Comparison of ENCODE assay signal across 1 cellular context in genomic region chr12:46430340-46430948, GRCh38.
TF ChIP-seq lines count a peak whose summit lies in the region.

No MANE protein-coding gene starts in this region.

TF ChIP-seq in GM12878, 131 proteins besides CTCF, POLR2A, EP300 and RAD21 (continued from another document and continues in another):
- TF ChIP-seq CUX1 (IDR thresholded peaks at IDR 0.05; ENCODE audit: insufficient replicate concordance, low read depth, low read length) (peak; percentile 47), BCL11A (IDR thresholded peaks at IDR 0.05; ENCODE audit: low read depth, low read length) (no peak), HDAC6 (IDR thresholded peaks at IDR 0.05; ENCODE audit: unreplicated experiment) (no peak), MXI1 (IDR thresholded peaks at IDR 0.05; ENCODE audit: low read depth, low read length) (no peak), CHD2 (IDR thresholded peaks at IDR 0.05; ENCODE audit: borderline replicate concordance, low read depth, low read length) (no peak), E2F8 (IDR thresholded peaks at IDR 0.05; ENCODE audit: low read depth, partially characterized antibody) (no peak), RUNX3 (IDR thresholded peaks at IDR 0.05; ENCODE audit: low read length) (peak; percentile 47; the same call in 1 of the 2 replicates), NR2C1 (IDR thresholded peaks at IDR 0.05) (no peak), RELA (IDR thresholded peaks at IDR 0.05; ENCODE audit: borderline replicate concordance, partially characterized antibody) (no peak), TBL1XR1 (IDR thresholded peaks at IDR 0.05; ENCODE audit: low read depth, low read length) (no peak), SMARCA5 (IDR thresholded peaks at IDR 0.05) (no peak), ZNF207 (IDR thresholded peaks at IDR 0.05; ENCODE audit: borderline replicate concordance) (no peak), ATF7 (IDR thresholded peaks at IDR 0.05; ENCODE audit: low read depth) (peak; percentile 81), CBX5 (IDR thresholded peaks at IDR 0.05; ENCODE audit: low read depth) (no peak), NKRF (conservative IDR thresholded peaks at IDR 0.05) (no peak), EGR1 (IDR thresholded peaks at IDR 0.05; ENCODE audit: borderline replicate concordance in 1 of 2, low read depth in 2 of 2, low read length in 2 of 2) (no peak), ATF3 (IDR thresholded peaks at IDR 0.05; ENCODE audit: borderline replicate concordance, extremely low read depth, low read depth, low read length) (peak; percentile 21; the same call in 1 of the 2 replicates), GATAD2B (conservative IDR thresholded peaks at IDR 0.05; ENCODE audit: low read depth) (0 out of 2 replicates have a peak, but pooled peaks have one; percentile 36), JUNB (IDR thresholded peaks at IDR 0.05) (peak; percentile 59), ETV6 (conservative IDR thresholded peaks at IDR 0.05 in 1 of 2, IDR thresholded peaks at IDR 0.05 in 1 of 2; ENCODE audit: borderline replicate concordance in 1 of 2, low read depth in 1 of 2) (no peak), SIX5 (IDR thresholded peaks at IDR 0.05; ENCODE audit: low read depth, low read length, severe bottlenecking) (no peak), RBBP5 (conservative IDR thresholded peaks at IDR 0.05) (no peak), ZNF592 (IDR thresholded peaks at IDR 0.05) (no peak), ATF2 (IDR thresholded peaks at IDR 0.05; ENCODE audit: low read length) (peak; percentile 83), ZNF24 (IDR thresholded peaks at IDR 0.05) (0 out of 2 replicates have a peak, but pooled peaks have one; percentile 75), RB1 (IDR thresholded peaks at IDR 0.05; ENCODE audit: borderline replicate concordance) (no peak), ZBED1 (IDR thresholded peaks at IDR 0.05; ENCODE audit: borderline replicate concordance) (peak; percentile 54; the same call in 1 of the 2 replicates), NFIC (IDR thresholded peaks at IDR 0.05; ENCODE audit: low read depth, low read length) (peak; percentile 76), YBX1 (IDR thresholded peaks at IDR 0.05) (no peak), TAF1 (IDR thresholded peaks at IDR 0.05; ENCODE audit: borderline replicate concordance, low read depth, low read length) (no peak), JUND (IDR thresholded peaks at IDR 0.05; ENCODE audit: low read depth, low read length) (no peak), SIN3A (IDR thresholded peaks at IDR 0.05; ENCODE audit: low read depth, low read length) (no peak), CEBPB (IDR thresholded peaks at IDR 0.05; ENCODE audit: borderline replicate concordance in 1 of 2, low read depth in 2 of 2, low read length in 2 of 2) (peak; percentile 88 to 91; a peak in 3 of 4 replicates), YY1 (IDR thresholded peaks at IDR 0.05; ENCODE audit: low read depth, low read length) (no peak), RELB (IDR thresholded peaks at IDR 0.05; ENCODE audit: low read depth) (0 out of 2 replicates have a peak, but pooled peaks have one; percentile 19), ZBTB33 (IDR thresholded peaks at IDR 0.05) (no peak), FOXK2 (IDR thresholded peaks at IDR 0.05) (no peak), GABPA (IDR thresholded peaks at IDR 0.05; ENCODE audit: low read depth) (no peak), EED (IDR thresholded peaks at IDR 0.05; ENCODE audit: low read depth) (0 out of 2 replicates have a peak, but pooled peaks have one; percentile 26), BCL3 (IDR thresholded peaks at IDR 0.05; ENCODE audit: borderline replicate concordance, insufficient read depth, low read depth, low read length, poor library complexity, severe bottlenecking) (peak; percentile 62)
